33 cellular contexts compared by ENCODE assay signal in the genomic region with DNA sequence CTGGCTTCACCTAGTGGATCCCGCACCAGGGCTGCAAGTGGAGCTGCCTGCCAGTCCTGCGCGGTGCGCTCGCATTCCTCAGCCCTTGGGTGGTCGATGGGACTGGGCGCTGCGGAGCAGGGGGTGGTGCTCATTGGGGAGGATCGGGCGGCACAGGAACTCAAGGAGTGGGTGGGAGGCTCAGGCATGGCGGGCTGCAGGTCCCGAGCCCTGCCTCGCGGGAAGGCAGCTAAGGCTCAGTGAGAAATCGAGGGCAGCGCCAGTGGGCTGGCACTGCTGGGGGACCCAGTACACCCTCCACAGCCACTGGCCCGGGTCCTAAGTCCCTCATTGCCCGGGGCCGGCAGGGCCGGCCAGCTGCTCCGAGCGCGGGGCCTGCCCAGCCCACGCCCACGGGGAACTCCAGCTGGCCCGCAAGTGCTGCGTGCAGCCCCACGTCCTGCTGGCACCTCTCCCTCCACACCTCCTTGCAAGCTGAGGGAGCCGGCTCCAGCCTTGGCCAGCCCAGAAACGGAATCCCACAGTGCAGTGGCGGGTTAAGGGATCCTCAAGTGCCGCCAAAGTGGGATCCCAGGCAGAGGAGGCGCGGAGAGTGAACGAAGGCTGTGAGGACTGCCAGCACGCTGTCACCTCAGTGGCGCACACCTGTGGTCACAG.
"Had no signal": no experiment of that assay in that cellular context is flagged by ENCODE, and none has a peak within 500 bp of the region (broad histone marks: within the 10 kb centered on the region; RNA-seq: fewer than 3 reads in every experiment).

No MANE protein-coding gene starts in this region.

- H3K27ac ChIP-seq: adrenal gland, ascending aorta, body of pancreas, brain microvascular endothelial cell, breast epithelium, cardiac muscle cell had no signal

- H3K36me3 ChIP-seq: adrenal gland, ascending aorta, brain microvascular endothelial cell, breast epithelium, cardiac muscle cell had no signal

- H3K4me1 ChIP-seq: adrenal gland, ascending aorta, body of pancreas, breast epithelium had no signal

- FAIRE-seq: astrocyte, bronchial epithelial cell, colon had no signal

- DNase-seq: activated effector memory CD4-positive, alpha-beta T cell treated with anti-CD3 and anti-CD28 coated beads, Interleukin-2, amount 50 U/mL, for 16 hours; activated effector memory CD4-positive, alpha-beta T cell treated with Interleukin-2 at 50 U/mL for 16 hours; activated naive CD4-positive, alpha-beta T cell; activated naive CD4-positive, alpha-beta T cell treated with anti-CD3 and anti-CD28 coated beads for 36 hours; activated naive CD4-positive, alpha-beta T cell treated with anti-CD3 and anti-CD28 coated beads, Interleukin-2, amount 10 ng/mL, durations not matched to agents 7 days and 5 days; activated naive CD4-positive, alpha-beta T cell treated with anti-CD3 and anti-CD28 coated beads, Interleukin-2, amount 50 U/mL, for 16 hours; activated naive CD4-positive, alpha-beta T cell treated with Interleukin-2 at 50 U/mL for 16 hours; activated naive CD8-positive, alpha-beta T cell treated with anti-CD3 and anti-CD28 coated beads for 36 hours; activated naive CD8-positive, alpha-beta T cell treated with anti-CD3 and anti-CD28 coated beads, Interleukin-2, amount 10 ng/mL, durations not matched to agents 7 days and 5 days; activated naive CD8-positive, alpha-beta T cell treated with anti-CD3 and anti-CD28 coated beads, Interleukin-2, amount 50 U/mL, for 24 hours; activated T-cell treated with anti-CD3 and anti-CD28 coated beads, Interleukin-2, amount 50 U/mL, for 1 hour; activated T-cell treated with anti-CD3 and anti-CD28 coated beads, Interleukin-2, amount 50 U/mL, for 24 hours; activated T-cell treated with anti-CD3 and anti-CD28 coated beads, Interleukin-2, amount 50 U/mL, for 4 hours; activated T-cell treated with anti-CD3 and anti-CD28 coated beads, Interleukin-2, amount 50 U/mL, for 48 hours; activated T-cell treated with anti-CD3 and anti-CD28 coated beads, Interleukin-2, amount 50 U/mL, for 72 hours; adrenal gland; amniotic stem cell; amygdala; anterior cingulate cortex; aorta; body of pancreas; brain microvascular endothelial cell; caudate nucleus; central memory CD4-positive, alpha-beta T cell; cerebellar nuclear complex had no signal

- H3K9me3 ChIP-seq: adrenal gland, ascending aorta, body of pancreas, breast epithelium had no signal

- ATAC-seq: activated naive CD4-positive, alpha-beta T cell treated with anti-CD3 and anti-CD28 coated beads, Interleukin-2, amount 50 U/mL, for 72 hours; activated naive CD8-positive, alpha-beta T cell treated with anti-CD3 and anti-CD28 coated beads, Interleukin-2, amount 50 U/mL, for 24 hours; activated T-cell treated with anti-CD3 and anti-CD28 coated beads, Interleukin-2, amount 50 U/mL, for 4 hours; activated T-cell treated with anti-CD3 and anti-CD28 coated beads, Interleukin-2, amount 50 U/mL, for 72 hours; activated T-helper 17 cell treated with anti-CD3 and anti-CD28 coated beads, Interleukin-2, amount 50 U/mL, for 72 hours; body of pancreas had no signal

- H3K4me3 ChIP-seq: adrenal gland, ascending aorta, body of pancreas, breast epithelium, cardiac muscle cell had no signal

- H3K27me3 ChIP-seq: ascending aorta, body of pancreas, brain microvascular endothelial cell, cardiac muscle cell had no signal
